ENCODE assay signal across 2 cellular contexts in the genomic region with DNA sequence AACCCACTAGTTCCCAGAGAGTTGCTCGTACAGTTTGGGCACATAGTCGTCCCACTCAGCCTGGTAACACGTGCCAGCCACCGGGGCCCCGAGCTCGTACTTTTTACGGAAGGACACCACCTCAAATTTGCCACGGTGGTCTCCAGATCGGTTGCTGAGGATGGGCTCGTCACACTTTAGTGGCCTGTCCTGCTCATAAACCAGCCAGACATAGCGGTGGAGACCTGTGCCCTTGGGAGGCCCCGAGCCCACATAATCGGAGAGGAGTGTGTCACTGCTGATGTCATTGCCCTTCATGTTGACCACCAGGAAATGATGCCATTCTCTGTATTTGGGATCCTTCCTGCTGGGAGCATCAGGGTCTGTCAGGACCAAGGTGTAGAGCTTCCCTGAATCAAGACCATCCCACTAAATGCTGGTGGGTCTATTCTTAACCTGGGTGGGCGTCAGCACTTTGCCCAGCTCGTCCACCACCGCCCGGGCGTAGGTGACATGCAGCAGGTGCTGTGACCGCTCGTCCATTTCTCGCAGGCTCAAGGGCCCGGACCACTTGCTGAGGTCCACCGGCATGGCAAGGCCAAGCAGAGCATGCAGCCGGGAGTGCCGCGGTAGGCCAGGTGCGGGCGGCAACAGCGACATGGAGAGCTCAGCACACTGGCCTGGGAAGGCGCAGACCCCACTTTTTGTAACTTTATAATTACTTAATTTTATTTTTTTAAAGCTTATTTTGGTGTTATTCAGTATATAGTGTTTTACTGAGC.
TF ChIP-seq lines count a peak whose summit lies in the region.

No MANE protein-coding gene starts in this region.

TF ChIP-seq in HepG2, 621 proteins besides CTCF, POLR2A, EP300 and RAD21 (continues in another document):
- TF ChIP-seq RAD51 (IDR thresholded peaks at IDR 0.05; ENCODE audit: borderline replicate concordance) (no peak), ZSCAN20 (CRISPR knock-in tag; IDR thresholded peaks at IDR 0.05; ENCODE audit: borderline replicate concordance) (no peak), TRIM24 (CRISPR knock-in tag; IDR thresholded peaks at IDR 0.05) (no peak), HMGA1 (CRISPR knock-in tag; conservative IDR thresholded peaks at IDR 0.05) (no peak), ZNF883 (CRISPR knock-in tag; IDR thresholded peaks at IDR 0.05; ENCODE audit: not compliant biosample characterization) (no peak), LCORL (IDR thresholded peaks at IDR 0.05) (no peak), LCORL (CRISPR knock-in tag; IDR thresholded peaks at IDR 0.05) (no peak), PRMT3 (CRISPR knock-in tag; IDR thresholded peaks at IDR 0.05; ENCODE audit: borderline replicate concordance, low read depth) (no peak), MYC (CRISPR knock-in tag; IDR thresholded peaks at IDR 0.05; ENCODE audit: borderline replicate concordance) (no peak), ZFX (CRISPR knock-in tag; IDR thresholded peaks at IDR 0.05; ENCODE audit: low read depth) (no peak), THYN1 (CRISPR knock-in tag; IDR thresholded peaks at IDR 0.05; ENCODE audit: borderline replicate concordance, low read depth) (no peak), TBX3 (IDR thresholded peaks at IDR 0.05; ENCODE audit: borderline replicate concordance) (no peak), ZNF282 (IDR thresholded peaks at IDR 0.05; ENCODE audit: partially characterized antibody) (no peak), POLR2G (IDR thresholded peaks at IDR 0.05; ENCODE audit: low read depth, low read length) (peak; percentile 56), NRL (CRISPR knock-in tag; IDR thresholded peaks at IDR 0.05; ENCODE audit: borderline replicate concordance) (no peak), HNF4A (CRISPR knock-in tag; IDR thresholded peaks at IDR 0.05) (no peak), SUZ12 (IDR thresholded peaks at IDR 0.05; ENCODE audit: low read depth, low read length) (no peak)
- TF ChIP-seq, protein P1, sequence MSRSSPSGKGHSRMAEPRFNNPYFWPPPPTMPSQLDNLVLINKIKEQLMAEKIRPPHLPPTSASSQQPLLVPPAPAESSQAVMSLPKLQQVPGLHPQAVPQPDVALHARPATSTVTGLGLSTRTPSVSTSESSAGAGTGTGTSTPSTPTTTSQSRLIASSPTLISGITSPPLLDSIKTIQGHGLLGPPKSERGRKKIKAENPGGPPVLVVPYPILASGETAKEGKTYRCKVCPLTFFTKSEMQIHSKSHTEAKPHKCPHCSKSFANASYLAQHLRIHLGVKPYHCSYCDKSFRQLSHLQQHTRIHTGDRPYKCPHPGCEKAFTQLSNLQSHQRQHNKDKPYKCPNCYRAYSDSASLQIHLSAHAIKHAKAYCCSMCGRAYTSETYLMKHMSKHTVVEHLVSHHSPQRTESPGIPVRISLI (CRISPR knock-in tag; IDR thresholded peaks at IDR 0.05; ENCODE audit: borderline replicate concordance): no peak
- TF ChIP-seq, protein P2, sequence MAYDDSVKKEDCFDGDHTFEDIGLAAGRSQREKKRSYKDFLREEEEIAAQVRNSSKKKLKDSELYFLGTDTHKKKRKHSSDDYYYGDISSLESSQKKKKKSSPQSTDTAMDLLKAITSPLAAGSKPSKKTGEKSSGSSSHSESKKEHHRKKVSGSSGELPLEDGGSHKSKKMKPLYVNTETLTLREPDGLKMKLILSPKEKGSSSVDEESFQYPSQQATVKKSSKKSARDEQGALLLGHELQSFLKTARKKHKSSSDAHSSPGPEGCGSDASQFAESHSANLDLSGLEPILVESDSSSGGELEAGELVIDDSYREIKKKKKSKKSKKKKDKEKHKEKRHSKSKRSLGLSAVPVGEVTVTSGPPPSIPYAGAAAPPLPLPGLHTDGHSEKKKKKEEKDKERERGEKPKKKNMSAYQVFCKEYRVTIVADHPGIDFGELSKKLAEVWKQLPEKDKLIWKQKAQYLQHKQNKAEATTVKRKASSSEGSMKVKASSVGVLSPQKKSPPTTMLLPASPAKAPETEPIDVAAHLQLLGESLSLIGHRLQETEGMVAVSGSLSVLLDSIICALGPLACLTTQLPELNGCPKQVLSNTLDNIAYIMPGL (CRISPR knock-in tag; IDR thresholded peaks at IDR 0.05; ENCODE audit: borderline replicate concordance in 1 of 2, low read depth in 1 of 2): no peak
- TF ChIP-seq, protein P3, sequence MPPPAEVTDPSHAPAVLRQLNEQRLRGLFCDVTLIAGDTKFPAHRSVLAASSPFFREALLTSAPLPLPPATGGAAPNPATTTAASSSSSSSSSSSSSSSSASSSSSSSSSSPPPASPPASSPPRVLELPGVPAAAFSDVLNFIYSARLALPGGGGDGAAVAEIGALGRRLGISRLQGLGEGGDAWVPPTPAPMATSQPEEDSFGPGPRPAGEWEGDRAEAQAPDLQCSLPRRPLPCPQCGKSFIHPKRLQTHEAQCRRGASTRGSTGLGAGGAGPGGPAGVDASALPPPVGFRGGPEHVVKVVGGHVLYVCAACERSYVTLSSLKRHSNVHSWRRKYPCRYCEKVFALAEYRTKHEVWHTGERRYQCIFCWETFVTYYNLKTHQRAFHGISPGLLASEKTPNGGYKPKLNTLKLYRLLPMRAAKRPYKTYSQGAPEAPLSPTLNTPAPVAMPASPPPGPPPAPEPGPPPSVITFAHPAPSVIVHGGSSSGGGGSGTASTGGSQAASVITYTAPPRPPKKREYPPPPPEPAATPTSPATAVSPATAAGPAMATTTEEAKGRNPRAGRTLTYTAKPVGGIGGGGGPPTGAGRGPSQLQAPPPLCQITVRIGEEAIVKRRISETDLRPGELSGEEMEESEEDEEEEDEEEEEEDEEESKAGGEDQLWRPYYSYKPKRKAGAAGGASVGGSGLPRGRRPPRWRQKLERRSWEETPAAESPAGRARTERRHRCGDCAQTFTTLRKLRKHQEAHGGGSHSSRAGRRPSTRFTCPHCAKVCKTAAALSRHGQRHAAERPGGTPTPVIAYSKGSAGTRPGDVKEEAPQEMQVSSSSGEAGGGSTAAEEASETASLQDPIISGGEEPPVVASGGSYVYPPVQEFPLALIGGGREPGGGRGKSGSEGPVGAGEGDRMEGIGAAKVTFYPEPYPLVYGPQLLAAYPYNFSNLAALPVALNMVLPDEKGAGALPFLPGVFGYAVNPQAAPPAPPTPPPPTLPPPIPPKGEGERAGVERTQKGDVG (CRISPR knock-in tag; IDR thresholded peaks at IDR 0.05; ENCODE audit: borderline replicate concordance): peak; percentile 38; the same call in 1 of the 2 replicates
- TF ChIP-seq, protein P4, sequence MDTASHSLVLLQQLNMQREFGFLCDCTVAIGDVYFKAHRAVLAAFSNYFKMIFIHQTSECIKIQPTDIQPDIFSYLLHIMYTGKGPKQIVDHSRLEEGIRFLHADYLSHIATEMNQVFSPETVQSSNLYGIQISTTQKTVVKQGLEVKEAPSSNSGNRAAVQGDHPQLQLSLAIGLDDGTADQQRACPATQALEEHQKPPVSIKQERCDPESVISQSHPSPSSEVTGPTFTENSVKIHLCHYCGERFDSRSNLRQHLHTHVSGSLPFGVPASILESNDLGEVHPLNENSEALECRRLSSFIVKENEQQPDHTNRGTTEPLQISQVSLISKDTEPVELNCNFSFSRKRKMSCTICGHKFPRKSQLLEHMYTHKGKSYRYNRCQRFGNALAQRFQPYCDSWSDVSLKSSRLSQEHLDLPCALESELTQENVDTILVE (CRISPR knock-in tag; IDR thresholded peaks at IDR 0.05): no peak

TF ChIP-seq in HEK293, 187 proteins besides CTCF, POLR2A, EP300 and RAD21:
- TF ChIP-seq, protein P5, sequence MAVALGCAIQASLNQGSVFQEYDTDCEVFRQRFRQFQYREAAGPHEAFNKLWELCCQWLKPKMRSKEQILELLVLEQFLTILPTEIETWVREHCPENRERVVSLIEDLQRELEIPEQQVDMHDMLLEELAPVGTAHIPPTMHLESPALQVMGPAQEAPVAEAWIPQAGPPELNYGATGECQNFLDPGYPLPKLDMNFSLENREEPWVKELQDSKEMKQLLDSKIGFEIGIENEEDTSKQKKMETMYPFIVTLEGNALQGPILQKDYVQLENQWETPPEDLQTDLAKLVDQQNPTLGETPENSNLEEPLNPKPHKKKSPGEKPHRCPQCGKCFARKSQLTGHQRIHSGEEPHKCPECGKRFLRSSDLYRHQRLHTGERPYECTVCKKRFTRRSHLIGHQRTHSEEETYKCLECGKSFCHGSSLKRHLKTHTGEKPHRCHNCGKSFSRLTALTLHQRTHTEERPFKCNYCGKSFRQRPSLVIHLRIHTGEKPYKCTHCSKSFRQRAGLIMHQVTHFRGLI (tag by site-specific recombination; IDR thresholded peaks at IDR 0.05): no peak
- TF ChIP-seq TRIM28 (IDR thresholded peaks at IDR 0.05; ENCODE audit: borderline replicate concordance, low read length) (no peak), ZNF629 (tag by site-specific recombination; IDR thresholded peaks at IDR 0.05) (peak; percentile 17; the same call in 1 of the 2 replicates)
